In the genomic region with DNA sequence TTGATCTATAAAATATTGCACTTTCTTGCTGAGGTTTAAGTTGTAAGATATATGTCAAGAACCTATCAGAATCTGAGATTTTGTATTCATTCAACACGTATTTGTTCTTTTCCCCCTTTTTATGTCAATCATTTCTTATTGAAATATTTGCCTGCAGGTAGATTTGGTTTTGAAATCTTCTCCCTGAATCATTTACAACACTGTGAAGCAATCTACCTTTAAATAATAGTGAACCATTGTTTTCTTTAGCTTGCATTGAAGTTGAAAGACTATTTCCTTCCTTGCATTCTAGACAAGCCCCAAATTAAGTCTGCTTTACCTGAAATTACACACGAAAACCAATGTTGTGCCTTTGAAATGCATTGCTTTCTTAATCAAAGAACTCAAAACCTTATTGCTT, we compare ENCODE assay signal across 20 cellular contexts.
DNase-seq lines count a peak whose midpoint lies in the region; ATAC-seq, FAIRE-seq and TF ChIP-seq lines count a peak whose summit lies in the region.
"Had no signal": no experiment of that assay in that cellular context is flagged by ENCODE, and none has a peak within 500 bp of the region (broad histone marks: within the 10 kb centered on the region; RNA-seq: fewer than 3 reads in every experiment).

No MANE protein-coding gene starts in this region.

- no peak for TF ChIP-seq CTCF in A549 (IDR thresholded peaks at IDR 0.05)
- TF ChIP-seq CTCF in bronchial epithelial cell (IDR thresholded peaks at IDR 0.05; ENCODE audit: insufficient read depth, low read length, severe bottlenecking): no peak
- no peak for TF ChIP-seq CTCF in brain microvascular endothelial cell (IDR thresholded peaks at IDR 0.05; ENCODE audit: low read depth, low read length, missing control alignments)

- H3K36me3 ChIP-seq in bronchial epithelial cell (ENCODE audit: control insufficient read depth, insufficient read depth, low read length): no peaks in the 10 kb centered on the region
- H3K36me3 ChIP-seq in brain microvascular endothelial cell (replicated peaks): no peaks in the 10 kb centered on the region
- H3K36me3 ChIP-seq: BLaER1 treated with 17β-estradiol and CSF1 and Interleukin-3, amounts not matched to agents 10 nM and 100 nM had no signal

- no peak overlapping the region for H3K27ac ChIP-seq in A549
- H3K27ac ChIP-seq in epithelial cell of prostate: peak overlapping the region; percentile 25
- no peak overlapping the region for H3K27ac ChIP-seq in caudate nucleus (ENCODE audit: low read depth, low read length)
- no peak overlapping the region for H3K27ac ChIP-seq in brain microvascular endothelial cell
- H3K27ac ChIP-seq: BLaER1 treated with 17β-estradiol and CSF1 and Interleukin-3, amounts not matched to agents 10 nM and 100 nM; C4-2B had no signal

- no peak for TF ChIP-seq RAD21 in A549 (conservative IDR thresholded peaks at IDR 0.05 in 1 of 2, IDR thresholded peaks at IDR 0.05 in 1 of 2)

- in situ Hi-C loops in brain microvascular endothelial cell (cut with HindIII; ENCODE audit: low pct_ligation_motif_present, low sequenced_read_pairs): no loop called here

- POLR2A ChIA-PET in A549 (lab: Yijun Ruan, JAX): no interaction called here

- FAIRE-seq in A549 (lab: Jason Lieb, UNC) (peak; percentile 7), bronchial epithelial cell (lab: Jason Lieb, UNC) (no peak)
- FAIRE-seq: A204.1, D721Med, G401.6, GM12891 had no signal

- H3K4me2 ChIP-seq in A549: no peak overlapping the region
- H3K4me2 ChIP-seq: BLaER1 treated with 17β-estradiol and CSF1 and Interleukin-3, amounts not matched to agents 10 nM and 100 nM had no signal

- TF ChIP-seq EP300 in A549 (IDR thresholded peaks at IDR 0.05): no peak

- no peaks in the 10 kb centered on the region for H3K27me3 ChIP-seq in bronchial epithelial cell (ENCODE audit: control insufficient read depth, insufficient read depth, low read length)
- H3K27me3 ChIP-seq in brain microvascular endothelial cell (replicated peaks): no peaks in the 10 kb centered on the region
- H3K27me3 ChIP-seq: BLaER1 treated with 17β-estradiol and CSF1 and Interleukin-3, amounts not matched to agents 10 nM and 100 nM had no signal

- H3K4me1 ChIP-seq in A549: no peaks in the 10 kb centered on the region
- H3K4me1 ChIP-seq: BLaER1 treated with 17β-estradiol and CSF1 and Interleukin-3, amounts not matched to agents 10 nM and 100 nM; Caco-2 had no signal

- no peaks in the 10 kb centered on the region for H3K9me3 ChIP-seq in A549
- H3K9me3 ChIP-seq: Caco-2 had no signal

- under 1% methylated on average over 2 of the region's 2 CpGs for WGBS in A549 (ENCODE audit: missing lambda C conversion rate)

- no peak for TF ChIP-seq POLR2A in A549 (IDR thresholded peaks at IDR 0.05; ENCODE audit: low read length)

- ATAC-seq in A549: no peak
- ATAC-seq: CD8-positive, alpha-beta T cell had no signal

- H3K4me3 ChIP-seq in A549 (no peak overlapping the region), bronchial epithelial cell (ENCODE audit: low read depth, low read length) (no peak overlapping the region), brain microvascular endothelial cell (ENCODE audit: low read depth, low read length) (no peak overlapping the region)
- H3K4me3 ChIP-seq: BLaER1 treated with 17β-estradiol and CSF1 and Interleukin-3, amounts not matched to agents 10 nM and 100 nM had no signal

- DNase-seq in A549 (ENCODE audit: low read depth in 1 of 2, low spot score in 1 of 2) (no peak), bronchial epithelial cell (ENCODE audit: low read depth) (peak; percentile 64), epithelial cell of prostate (ENCODE audit: low read depth, low spot score) (no peak), caudate nucleus (lab: John Stamatoyannopoulos, UW) (no peak), brain microvascular endothelial cell (no peak), NCI-H226 (no peak)
- DNase-seq: 8988T; AML-193; Caco-2; Calu3; CD4-positive, alpha-beta T cell; CD8-positive, alpha-beta T cell; DMS79 treated with DMSO at 0.1 percent for 48 hours; GF-D8 had no signal

- CTCF ChIA-PET in A549 (lab: Yijun Ruan, JAX): no interaction called here

TF ChIP-seq in A549, 52 proteins besides CTCF, POLR2A, EP300 and RAD21:
- no peak for TF ChIP-seq FOSL2 (IDR thresholded peaks at IDR 0.05)
- TF ChIP-seq FOSL2 (CRISPR knock-in tag; IDR thresholded peaks at IDR 0.05): no peak
- TF ChIP-seq MAFK (IDR thresholded peaks at IDR 0.05; ENCODE audit: partially characterized antibody): no peak
- TF ChIP-seq, protein P1, sequence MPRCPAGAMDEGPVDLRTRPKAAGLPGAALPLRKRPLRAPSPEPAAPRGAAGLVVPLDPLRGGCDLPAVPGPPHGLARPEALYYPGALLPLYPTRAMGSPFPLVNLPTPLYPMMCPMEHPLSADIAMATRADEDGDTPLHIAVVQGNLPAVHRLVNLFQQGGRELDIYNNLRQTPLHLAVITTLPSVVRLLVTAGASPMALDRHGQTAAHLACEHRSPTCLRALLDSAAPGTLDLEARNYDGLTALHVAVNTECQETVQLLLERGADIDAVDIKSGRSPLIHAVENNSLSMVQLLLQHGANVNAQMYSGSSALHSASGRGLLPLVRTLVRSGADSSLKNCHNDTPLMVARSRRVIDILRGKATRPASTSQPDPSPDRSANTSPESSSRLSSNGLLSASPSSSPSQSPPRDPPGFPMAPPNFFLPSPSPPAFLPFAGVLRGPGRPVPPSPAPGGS (IDR thresholded peaks at IDR 0.05): no peak
